26 cellular contexts compared by ENCODE assay signal in genomic region chr3:116897382-116897781, GRCh38.
"Had no signal": no experiment of that assay in that cellular context is flagged by ENCODE, and none has a peak within 500 bp of the region (broad histone marks: within the 10 kb centered on the region; RNA-seq: fewer than 3 reads in every experiment).

No MANE protein-coding gene starts in this region.

- H3K36me3 Mint-ChIP-seq: activated naive CD8-positive, alpha-beta T cell had no signal

- H3K9me3 Mint-ChIP-seq: activated CD4-positive, alpha-beta memory T cell treated with anti-CD3 and anti-CD28 coated beads, Interleukin-2, amount 10 ng/mL, durations not matched to agents 7 days and 5 days; activated naive CD4-positive, alpha-beta T cell treated with anti-CD3 and anti-CD28 coated beads for 36 hours; activated T-helper 17 cell treated with anti-CD3 and anti-CD28 coated beads, Interleukin-2, amount 50 U/mL, for 72 hours had no signal

- DNase-seq: activated CD4-positive, alpha-beta memory T cell treated with anti-CD3 and anti-CD28 coated beads, Interleukin-2, amount 10 ng/mL, durations not matched to agents 7 days and 5 days; activated CD4-positive, alpha-beta T cell treated with anti-CD3 and anti-CD28 coated beads for 36 hours; activated CD4-positive, alpha-beta T cell treated with anti-CD3 and anti-CD28 coated beads, Interleukin-2, amount 50 U/mL, for 1 hour; activated gamma-delta T cell; activated naive CD4-positive, alpha-beta T cell treated with anti-CD3 and anti-CD28 coated beads for 36 hours; activated T-cell treated with anti-CD3 and anti-CD28 coated beads for 4 hours; activated T-cell treated with anti-CD3 and anti-CD28 coated beads, Interleukin-2, amount 50 U/mL, for 48 hours; amygdala; cerebellar nuclear complex; Karpas-422; MM.1S; NCI-H1105; NCI-H1436; NCI-H1694 treated with DMSO at 0.1 percent for 48 hours; NCI-H2029 treated with DMSO at 0.1 percent for 48 hours; NCI-H345; NCI-H510A treated with DMSO at 0.1 percent for 48 hours; NCI-H69; NK-92 treated with Interleukin-12 subunit alpha and Interleukin-12 subunit beta, amount 100 ng/mL, for 24 hours; Peyer's patch; SHP77; T-helper 1 cell; WERI-Rb-1 had no signal

- H3K4me3 Mint-ChIP-seq: activated CD4-positive, alpha-beta memory T cell treated with anti-CD3 and anti-CD28 coated beads, Interleukin-2, amount 10 ng/mL, durations not matched to agents 7 days and 5 days; activated CD4-positive, alpha-beta T cell treated with anti-CD3 and anti-CD28 coated beads for 36 hours; activated naive CD4-positive, alpha-beta T cell treated with anti-CD3 and anti-CD28 coated beads for 36 hours; activated naive CD8-positive, alpha-beta T cell; activated T-helper 17 cell treated with anti-CD3 and anti-CD28 coated beads, Interleukin-2, amount 50 U/mL, for 72 hours had no signal

- H3K9me3 ChIP-seq: Peyer's patch, SJSA1 had no signal

- H3K27ac ChIP-seq: Peyer's patch, SJSA1, WERI-Rb-1 had no signal

- H3K27ac Mint-ChIP-seq: activated CD4-positive, alpha-beta memory T cell treated with anti-CD3 and anti-CD28 coated beads, Interleukin-2, amount 10 ng/mL, durations not matched to agents 7 days and 5 days; activated CD4-positive, alpha-beta T cell treated with anti-CD3 and anti-CD28 coated beads for 36 hours; activated naive CD4-positive, alpha-beta T cell treated with anti-CD3 and anti-CD28 coated beads for 36 hours; activated naive CD8-positive, alpha-beta T cell; activated T-helper 17 cell treated with anti-CD3 and anti-CD28 coated beads, Interleukin-2, amount 50 U/mL, for 72 hours had no signal

- H3K4me1 ChIP-seq: Peyer's patch, SJSA1 had no signal

- ATAC-seq: activated CD4-positive, alpha-beta T cell treated with anti-CD3 and anti-CD28 coated beads for 36 hours; activated T-helper 17 cell treated with anti-CD3 and anti-CD28 coated beads, Interleukin-2, amount 50 U/mL, for 72 hours had no signal

- H3K4me1 Mint-ChIP-seq: activated CD4-positive, alpha-beta memory T cell treated with anti-CD3 and anti-CD28 coated beads, Interleukin-2, amount 10 ng/mL, durations not matched to agents 7 days and 5 days; activated CD4-positive, alpha-beta T cell treated with anti-CD3 and anti-CD28 coated beads for 36 hours; activated T-helper 17 cell treated with anti-CD3 and anti-CD28 coated beads, Interleukin-2, amount 50 U/mL, for 72 hours had no signal

- H3K36me3 ChIP-seq: Peyer's patch, SJSA1, WERI-Rb-1 had no signal

- H3K4me3 ChIP-seq: Peyer's patch, SJSA1 had no signal

- H3K27me3 ChIP-seq: Peyer's patch, SJSA1 had no signal

- H3K27me3 Mint-ChIP-seq: activated CD4-positive, alpha-beta memory T cell treated with anti-CD3 and anti-CD28 coated beads, Interleukin-2, amount 10 ng/mL, durations not matched to agents 7 days and 5 days; activated CD4-positive, alpha-beta T cell treated with anti-CD3 and anti-CD28 coated beads for 36 hours; activated naive CD8-positive, alpha-beta T cell; activated T-helper 17 cell treated with anti-CD3 and anti-CD28 coated beads, Interleukin-2, amount 50 U/mL, for 72 hours had no signal
